In the genomic region with DNA sequence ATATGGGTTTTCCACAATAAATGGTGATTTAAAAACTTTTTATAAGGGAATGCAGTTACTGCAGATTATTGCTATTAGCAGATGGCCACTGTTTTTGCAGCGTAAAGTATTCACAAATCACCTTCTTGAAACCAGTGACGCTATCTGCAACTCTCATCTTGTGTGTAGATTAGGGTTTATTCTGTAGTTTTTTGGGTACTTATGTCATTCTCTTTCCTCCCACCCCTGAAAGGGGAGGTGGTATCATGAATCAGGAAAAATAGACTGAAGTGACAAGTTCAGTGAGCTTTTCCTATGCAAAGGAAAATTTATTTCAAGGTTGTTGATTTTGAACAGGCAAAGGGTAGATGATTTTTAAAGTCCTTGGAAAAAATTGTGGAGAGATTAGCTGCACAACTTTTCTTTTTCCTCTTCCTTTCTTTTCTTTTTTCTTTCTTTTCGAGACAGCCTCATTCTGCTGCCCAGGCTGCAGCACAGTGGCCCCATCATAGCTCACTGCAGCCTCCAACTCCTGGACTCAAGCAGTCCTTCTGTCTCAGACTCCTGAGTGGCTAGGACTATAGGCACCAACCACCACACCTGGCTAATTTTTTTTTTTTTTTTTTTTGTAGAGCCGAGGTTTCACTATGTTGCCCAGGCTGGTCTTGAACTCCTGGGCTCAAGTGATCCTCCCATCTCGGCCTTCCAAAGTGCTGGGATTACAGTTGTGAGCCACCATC, we compare ENCODE assay signal across 9 cellular contexts. TPM values are rescaled to one million over a fixed set of nuclear protein-coding genes. Genes with fewer than 3 reads are reported as not detected.
DNase-seq lines count a peak whose midpoint lies in the region; ATAC-seq and TF ChIP-seq lines count a peak whose summit lies in the region.
"Had no signal": no experiment of that assay in that cellular context is flagged by ENCODE, and none has a peak within 500 bp of the region (broad histone marks: within the 10 kb centered on the region; RNA-seq: fewer than 3 reads in every experiment).

No MANE protein-coding gene starts in this region.

- CTCF ChIA-PET in activated CD8-positive, alpha-beta memory T cell treated with anti-CD3 and anti-CD28 coated beads, Interleukin-2, amount 10 ng/mL, durations not matched to agents 7 days and 5 days (lab: Charles Lee) = no interaction called here
- CTCF ChIA-PET in HEK293T (lab: Yijun Ruan, JAX) = interaction anchor here (0.7 kb wide), 1 partner anchor 99 kb away, joined by 8 read pairs; no protein-coding TSS in a partner anchor

- no peak overlapping the region for H3K27ac Mint-ChIP-seq in activated CD8-positive, alpha-beta memory T cell treated with anti-CD3 and anti-CD28 coated beads, Interleukin-2, amount 10 ng/mL, durations not matched to agents 7 days and 5 days
- peak overlapping the region; percentile 96 for H3K27ac Mint-ChIP-seq in activated T-helper 17 cell treated with anti-CD3 and anti-CD28 coated beads, Interleukin-2, amount 50 U/mL, for 72 hours

- H3K4me3 Mint-ChIP-seq in activated CD8-positive, alpha-beta memory T cell treated with anti-CD3 and anti-CD28 coated beads, Interleukin-2, amount 10 ng/mL, durations not matched to agents 7 days and 5 days = peak overlapping the region; percentile 93
- H3K4me3 Mint-ChIP-seq in activated T-helper 17 cell treated with anti-CD3 and anti-CD28 coated beads, Interleukin-2, amount 50 U/mL, for 72 hours = peak overlapping the region; percentile 81

- H3K4me1 ChIP-seq in iPS-20b (ENCODE audit: insufficient read depth, low read length) (peaks cover 56% of the 10 kb centered on the region), subcutaneous abdominal adipose tissue (ENCODE audit: control insufficient read depth in 5 of 5, insufficient read depth in 5 of 5, low read length in 5 of 5) (peaks cover 8 to 57% (median 55%) of the 10 kb centered on the region in 5 donors)

- H3K9ac ChIP-seq in iPS-20b (ENCODE audit: low read depth, low read length) (peak overlapping the region; percentile 85; the same call in 1 of the 2 replicates), subcutaneous abdominal adipose tissue (ENCODE audit: low read length in 5 of 5) (peak overlapping the region in 4 of 5 donors; percentile 33 to 100 (median 98))

- H3K4me3 ChIP-seq in iPS-20b (ENCODE audit: low read length) (peak overlapping the region; percentile 88), subcutaneous abdominal adipose tissue (ENCODE audit: low read depth in 1 of 5, low read length in 5 of 5) (peak overlapping the region; percentile 90 to 96 (median 92))

- no peaks in the 10 kb centered on the region for H3K27me3 Mint-ChIP-seq in activated CD8-positive, alpha-beta memory T cell treated with anti-CD3 and anti-CD28 coated beads, Interleukin-2, amount 10 ng/mL, durations not matched to agents 7 days and 5 days
- H3K27me3 Mint-ChIP-seq in activated T-helper 17 cell treated with anti-CD3 and anti-CD28 coated beads, Interleukin-2, amount 50 U/mL, for 72 hours = no peaks in the 10 kb centered on the region

- POLR2A ChIA-PET in HEK293T (lab: Yijun Ruan, JAX) = no interaction called here

- H3K36me3 ChIP-seq in iPS-20b (ENCODE audit: insufficient read depth, low read depth, low read length) = no peaks in the 10 kb centered on the region
- no peaks in the 10 kb centered on the region for H3K36me3 ChIP-seq in subcutaneous abdominal adipose tissue (ENCODE audit: control insufficient read depth in 5 of 5, insufficient read depth in 5 of 5, low read length in 5 of 5)

- H3K9me3 Mint-ChIP-seq in activated CD8-positive, alpha-beta memory T cell treated with anti-CD3 and anti-CD28 coated beads, Interleukin-2, amount 10 ng/mL, durations not matched to agents 7 days and 5 days (ENCODE audit: low read depth) = no peaks in the 10 kb centered on the region
- no peaks in the 10 kb centered on the region for H3K9me3 Mint-ChIP-seq in activated T-helper 17 cell treated with anti-CD3 and anti-CD28 coated beads, Interleukin-2, amount 50 U/mL, for 72 hours

- no peak for DNase-seq in activated CD8-positive, alpha-beta memory T cell treated with anti-CD3 and anti-CD28 coated beads, Interleukin-2, amount 10 ng/mL, durations not matched to agents 7 days and 5 days
- no peak for DNase-seq in activated CD8-positive, alpha-beta memory T cell treated with anti-CD3 and anti-CD28 coated beads, Interleukin-2, amount 50 U/mL, for 4 hours
- DNase-seq in HEK293T (ENCODE audit: extremely low spot score) = no peak
- DNase-seq: NCI-H748 treated with DMSO at 0.1 percent for 48 hours had no signal

- H3K36me3 Mint-ChIP-seq in activated CD8-positive, alpha-beta memory T cell treated with anti-CD3 and anti-CD28 coated beads, Interleukin-2, amount 10 ng/mL, durations not matched to agents 7 days and 5 days = peaks cover 3% of the 10 kb centered on the region
- H3K36me3 Mint-ChIP-seq in activated T-helper 17 cell treated with anti-CD3 and anti-CD28 coated beads, Interleukin-2, amount 50 U/mL, for 72 hours (ENCODE audit: low read depth) = peaks cover 13% of the 10 kb centered on the region

- H3K27ac ChIP-seq in iPS-20b (ENCODE audit: low read length) = no peak overlapping the region
- no peak overlapping the region for H3K27ac ChIP-seq in subcutaneous abdominal adipose tissue (ENCODE audit: low read depth, low read length)

- no peaks in the 10 kb centered on the region for H3K27me3 ChIP-seq in iPS-20b (ENCODE audit: insufficient read depth, low read length)
- H3K27me3 ChIP-seq in subcutaneous abdominal adipose tissue (ENCODE audit: control insufficient read depth in 5 of 5, insufficient read depth in 4 of 5, low read length in 5 of 5) = no peaks in the 10 kb centered on the region

- H3K4me1 Mint-ChIP-seq in activated CD8-positive, alpha-beta memory T cell treated with anti-CD3 and anti-CD28 coated beads, Interleukin-2, amount 10 ng/mL, durations not matched to agents 7 days and 5 days = peaks cover 33% of the 10 kb centered on the region
- H3K4me1 Mint-ChIP-seq in activated T-helper 17 cell treated with anti-CD3 and anti-CD28 coated beads, Interleukin-2, amount 50 U/mL, for 72 hours = peaks cover 31% of the 10 kb centered on the region

- no peak for ATAC-seq in activated CD8-positive, alpha-beta memory T cell treated with anti-CD3 and anti-CD28 coated beads, Interleukin-2, amount 10 ng/mL, durations not matched to agents 7 days and 5 days
- ATAC-seq in activated T-helper 17 cell treated with anti-CD3 and anti-CD28 coated beads, Interleukin-2, amount 50 U/mL, for 72 hours (replicated peaks) = no peak
- ATAC-seq in GM19397 (IDR thresholded peaks at IDR 0.05; ENCODE audit: unreplicated experiment) (no peak), HG02885 (IDR thresholded peaks at IDR 0.05; ENCODE audit: poor library complexity, unreplicated experiment) (no peak)

- H3K9me3 ChIP-seq in iPS-20b (ENCODE audit: insufficient read depth, low read depth, low read length) (no peaks in the 10 kb centered on the region), subcutaneous abdominal adipose tissue (ENCODE audit: control insufficient read depth in 5 of 5, low read length in 5 of 5) (no peaks in the 10 kb centered on the region)

TF ChIP-seq in HEK293T, 16 proteins besides CTCF, POLR2A, EP300 and RAD21:
- no peak for TF ChIP-seq LEF1 (IDR thresholded peaks at IDR 0.05; ENCODE audit: borderline replicate concordance)

RNA-seq across cellular contexts. Expression of gene FRS2, which starts 1.6 kb away (rescaled TPM):
- total RNA-seq in activated CD8-positive, alpha-beta memory T cell treated with anti-CD3 and anti-CD28 coated beads, Interleukin-2, amount 10 ng/mL, durations not matched to agents 7 days and 5 days = 10 to 100 TPM; 11.5 to 12.8 TPM
- total RNA-seq in activated T-helper 17 cell treated with anti-CD3 and anti-CD28 coated beads, Interleukin-2, amount 50 U/mL, for 72 hours = 10 to 100 TPM; 11.0 to 12.8 TPM
